In the genomic region with DNA sequence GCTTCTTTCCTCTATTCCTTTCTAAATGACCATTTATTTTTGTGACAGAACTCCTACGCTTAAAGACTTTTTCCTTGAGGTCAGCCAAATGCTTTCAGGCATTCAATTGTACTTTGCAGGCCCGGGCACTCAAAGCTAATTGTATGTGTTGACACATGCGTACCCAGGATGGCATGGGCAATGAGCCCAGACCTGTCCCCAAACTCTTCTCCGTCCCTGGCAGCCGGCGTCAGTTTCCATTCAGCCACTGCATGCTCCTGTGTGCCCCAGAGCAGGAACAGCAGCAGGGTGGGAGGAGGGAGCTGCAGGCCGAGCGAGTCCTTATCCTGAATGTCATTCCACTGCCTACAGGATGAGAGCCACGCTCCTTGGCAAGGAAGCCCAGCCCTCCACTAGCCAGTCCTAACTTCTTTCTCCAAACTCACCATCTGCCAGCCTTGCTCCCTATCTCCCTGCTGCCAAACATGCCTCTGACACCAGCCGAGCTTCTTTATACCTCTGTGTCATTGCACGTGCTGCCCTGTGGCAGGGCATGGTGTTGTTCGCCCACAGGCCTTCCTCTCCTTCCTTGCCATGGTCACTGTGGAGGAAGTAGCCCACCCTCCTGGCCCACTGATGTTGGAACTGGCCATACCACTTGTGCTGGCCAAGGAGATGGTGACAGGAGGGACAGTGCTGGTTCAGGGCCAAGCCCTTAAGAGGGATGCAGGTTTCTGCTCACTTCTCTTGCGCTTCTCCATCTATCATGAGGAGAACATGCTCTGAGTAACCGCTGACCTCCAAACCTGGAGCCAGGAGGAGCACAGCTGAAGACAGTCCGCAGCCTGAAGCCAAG, we compare ENCODE assay signal across 1 cellular context.
TF ChIP-seq lines count a peak whose summit lies in the region.

No MANE protein-coding gene starts in this region.

TF ChIP-seq in IMR-90, 13 proteins besides CTCF, POLR2A, EP300 and RAD21 (continued from another document):
- TF ChIP-seq, protein P1, sequence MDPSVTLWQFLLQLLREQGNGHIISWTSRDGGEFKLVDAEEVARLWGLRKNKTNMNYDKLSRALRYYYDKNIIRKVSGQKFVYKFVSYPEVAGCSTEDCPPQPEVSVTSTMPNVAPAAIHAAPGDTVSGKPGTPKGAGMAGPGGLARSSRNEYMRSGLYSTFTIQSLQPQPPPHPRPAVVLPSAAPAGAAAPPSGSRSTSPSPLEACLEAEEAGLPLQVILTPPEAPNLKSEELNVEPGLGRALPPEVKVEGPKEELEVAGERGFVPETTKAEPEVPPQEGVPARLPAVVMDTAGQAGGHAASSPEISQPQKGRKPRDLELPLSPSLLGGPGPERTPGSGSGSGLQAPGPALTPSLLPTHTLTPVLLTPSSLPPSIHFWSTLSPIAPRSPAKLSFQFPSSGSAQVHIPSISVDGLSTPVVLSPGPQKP (IDR thresholded peaks at IDR 0.05; ENCODE audit: borderline replicate concordance, low read depth, low read length) = no peak
- TF ChIP-seq RCOR1 (IDR thresholded peaks at IDR 0.05; ENCODE audit: insufficient replicate concordance, low read length) = no peak
